ENCODE assay signal across 9 cellular contexts in the genomic region with DNA sequence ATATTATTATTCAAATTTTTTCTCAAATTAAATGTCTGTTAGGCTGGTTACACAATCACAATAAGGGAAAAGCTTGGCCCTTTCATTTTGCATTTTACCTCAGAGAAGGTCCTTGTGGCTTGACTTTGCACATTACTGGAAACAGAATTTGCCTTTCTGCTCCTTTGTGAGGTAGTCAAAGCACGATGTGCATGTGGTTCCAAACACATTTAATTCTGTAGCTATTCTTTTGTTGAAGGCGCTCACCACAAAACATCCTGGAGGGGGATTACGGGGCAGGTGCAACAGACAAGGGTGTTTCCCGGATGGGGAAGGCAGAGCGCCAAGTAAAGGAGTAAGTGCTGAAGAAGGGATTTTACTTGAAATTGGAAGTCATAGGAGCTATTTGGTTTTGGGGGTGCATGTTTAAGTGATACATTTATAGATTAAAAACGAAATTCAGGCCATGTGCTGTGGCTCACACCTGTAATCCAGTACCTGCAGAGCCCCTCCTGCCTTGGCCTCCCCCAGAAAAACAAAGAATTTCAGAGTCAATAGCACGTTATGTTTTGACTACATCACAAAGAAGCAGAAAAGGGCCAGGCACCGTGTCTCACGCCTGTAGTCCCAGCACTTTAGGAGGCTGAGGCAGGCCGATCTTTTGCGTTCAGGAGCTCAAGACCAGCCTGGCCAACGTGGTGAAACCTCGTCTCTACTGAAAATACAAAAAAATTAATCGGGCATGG. TPM values are rescaled to one million over a fixed set of nuclear protein-coding genes. Genes with fewer than 3 reads are reported as not detected.
DNase-seq lines count a peak whose midpoint lies in the region; ATAC-seq and TF ChIP-seq lines count a peak whose summit lies in the region.
"Had no signal": no experiment of that assay in that cellular context is flagged by ENCODE, and none has a peak within 500 bp of the region (broad histone marks: within the 10 kb centered on the region; RNA-seq: fewer than 3 reads in every experiment).

No MANE protein-coding gene starts in this region.

- H3K27me3 Mint-ChIP-seq in CD4-positive, alpha-beta T cell: no peaks in the 10 kb centered on the region
- H3K27me3 Mint-ChIP-seq in mesothelial cell of epicardium (ENCODE audit: low read depth): peaks cover 2% of the 10 kb centered on the region

- intact Hi-C loops in CD4-positive, alpha-beta T cell (cut with DNase I, micrococcal nuclease): loop anchor here in 1 of 2 experiments (5.0 kb wide), 1 partner anchor 40 kb away; no protein-coding TSS in a partner anchor

- DNase-seq in CD4-positive, alpha-beta T cell: peak in 6 of 10 experiments; percentile 2 to 50 (median 28)
- DNase-seq in activated T-cell treated with anti-CD3 and anti-CD28 coated beads, Interleukin-2, amount 50 U/mL, for 48 hours: peak; percentile 53 to 58
- DNase-seq in H7 (no peak), mesothelial cell of epicardium (ENCODE audit: low spot score in 2 of 2, unreplicated experiment in 2 of 2) (no peak), cerebellum (ENCODE audit: low spot score) (no peak), H4 (ENCODE audit: low spot score) (no peak)

- TF ChIP-seq CTCF in CD4-positive, alpha-beta T cell (IDR thresholded peaks at IDR 0.05): no peak
- no peak for TF ChIP-seq CTCF in mesothelial cell of epicardium (IDR thresholded peaks at IDR 0.05; ENCODE audit: unreplicated experiment)

- H3K27ac ChIP-seq in CD4-positive, alpha-beta T cell (ENCODE audit: low read depth, low read length): no peak overlapping the region
- H3K27ac ChIP-seq: VCaP had no signal

- peaks cover 17% of the 10 kb centered on the region for H3K4me1 Mint-ChIP-seq in CD4-positive, alpha-beta T cell (ENCODE audit: low read depth)
- no peaks in the 10 kb centered on the region for H3K4me1 Mint-ChIP-seq in mesothelial cell of epicardium

- H3K27ac Mint-ChIP-seq in CD4-positive, alpha-beta T cell: peak overlapping the region; percentile 22
- no peak overlapping the region for H3K27ac Mint-ChIP-seq in mesothelial cell of epicardium

- peaks cover 3% of the 10 kb centered on the region for H3K9me3 Mint-ChIP-seq in CD4-positive, alpha-beta T cell
- H3K9me3 Mint-ChIP-seq in mesothelial cell of epicardium: peaks cover 4% of the 10 kb centered on the region

- peak; percentile 94 for ATAC-seq in CD4-positive, alpha-beta T cell (ENCODE audit: poor library complexity)
- ATAC-seq in GM19043 (IDR thresholded peaks at IDR 0.05; ENCODE audit: low read depth, unreplicated experiment) (peak; percentile 52), HG03095 (IDR thresholded peaks at IDR 0.05; ENCODE audit: unreplicated experiment) (peak; percentile 66)

- no peaks in the 10 kb centered on the region for H3K36me3 Mint-ChIP-seq in CD4-positive, alpha-beta T cell (ENCODE audit: low read depth)
- peaks cover 2% of the 10 kb centered on the region for H3K36me3 Mint-ChIP-seq in mesothelial cell of epicardium

- H3K27me3 ChIP-seq in CD4-positive, alpha-beta T cell (ENCODE audit: control insufficient read depth, insufficient read depth, low read length): no peaks in the 10 kb centered on the region
- no peaks in the 10 kb centered on the region for H3K27me3 ChIP-seq in H7 (ENCODE audit: control insufficient read depth, insufficient read depth, low read length)

- H3K4me3 ChIP-seq in H7 (ENCODE audit: insufficient read depth, low read depth, low read length): no peak overlapping the region

- H3K4me3 Mint-ChIP-seq in CD4-positive, alpha-beta T cell: no peak overlapping the region
- H3K4me3 Mint-ChIP-seq in mesothelial cell of epicardium: no peak overlapping the region

- H3K9me3 ChIP-seq in CD4-positive, alpha-beta T cell (ENCODE audit: control insufficient read depth, low read length): no peaks in the 10 kb centered on the region

- POLR2A ChIA-PET in CD4-positive, alpha-beta T cell (lab: Charles Lee): interaction anchor here (0.6 to 2.1 kb wide), 5 partner anchors 30 to 75 kb away, joined by 3 to 9 read pairs (median 3); a partner anchor contains a TSS

- H3K36me3 ChIP-seq in H7 (replicated peaks; ENCODE audit: control insufficient read depth, insufficient read depth, low read length): no peaks in the 10 kb centered on the region; the same call in 1 of the 2 replicates

- CTCF ChIA-PET in CD4-positive, alpha-beta T cell (lab: Charles Lee): interaction anchor here (1.0 to 1.2 kb wide), 2 partner anchors 20 to 88 kb away, joined by 3 read pairs; no protein-coding TSS in a partner anchor

RNA-seq across cellular contexts. Expression of a gene that starts 31.2 kb away (rescaled TPM):
- 10 to 100 TPM; 32.9 to 35.0 TPM for total RNA-seq in CD4-positive, alpha-beta T cell
- total RNA-seq in H7 (2014; rRNA removed; shearing (Covaris generic)): 9.7 and 14.6 TPM in 2 replicates
- total RNA-seq in mesothelial cell of epicardium (10.9 to 11.5 TPM (median 11.3 TPM) in 3 replicates), cerebellum (19.2 TPM)
- 3.9 and 6.1 TPM in 2 replicates for total RNA-seq in H4 (2014; rRNA removed; shearing (Covaris generic))

RNA-seq across cellular contexts. Expression of a gene that starts 56.1 kb away (rescaled TPM):
- total RNA-seq in CD4-positive, alpha-beta T cell: 10 to 100 TPM; 10.1 to 10.6 TPM
- 23.9 and 24.5 TPM in 2 replicates for total RNA-seq in H7 (2014; rRNA removed; shearing (Covaris generic))
- total RNA-seq in mesothelial cell of epicardium: 16.0 to 19.2 TPM (median 18.4 TPM) in 3 replicates
- total RNA-seq in cerebellum: 22.2 TPM
- total RNA-seq in H4 (2014; rRNA removed; shearing (Covaris generic)): 13.7 and 14.6 TPM in 2 replicates

Comparison
In these comparisons a context has a peak if more than half of its experiments do, and no peak if none do; other contexts are left out.
1. DNase-seq: peak in CD4-positive, alpha-beta T cell (6 of 10) and activated T-cell treated with anti-CD3 and anti-CD28 coated beads, Interleukin-2, amount 50 U/mL, for 48 hours (2 of 2); none in H7 (single experiment), mesothelial cell of epicardium (0 of 2), cerebellum (single experiment) and H4 (single experiment).
2. Peak in every context shown above with its lines, with median percentiles within 50 percentile points of each other: ATAC-seq.